26 cellular contexts compared by ENCODE assay signal in genomic region chr22:46906326-46907045, GRCh38.
"Had no signal": no experiment of that assay in that cellular context is flagged by ENCODE, and none has a peak within 500 bp of the region (broad histone marks: within the 10 kb centered on the region; RNA-seq: fewer than 3 reads in every experiment).

No MANE protein-coding gene starts in this region.

- H3K27ac ChIP-seq: colonic mucosa, esophagus muscularis mucosa, left lung, lower lobe of right lung, neutrophil, pancreas, psoas muscle, transverse colon, uterus had no signal

- FAIRE-seq: pancreas had no signal

- DNase-seq: activated CD4-positive, alpha-beta memory T cell treated with anti-CD3 and anti-CD28 coated beads for 36 hours; activated CD4-positive, alpha-beta T cell treated with anti-CD3 and anti-CD28 coated beads, Interleukin-2, amount 10 ng/mL, durations not matched to agents 24 days and 14 days; activated CD4-positive, CD25-positive, alpha-beta regulatory T cell treated with anti-CD3 and anti-CD28 coated beads, Interleukin-2, amount 50 U/mL, for 72 hours; activated T-cell treated with anti-CD3 and anti-CD28 coated beads, Interleukin-2, amount 50 U/mL, for 4 hours; cerebellar nuclear complex; colonic mucosa; effector memory CD4-positive, alpha-beta T cell; foreskin melanocyte; left lung; lower lobe of right lung; mesenchymal stem cell; naive thymus-derived CD8-positive, alpha-beta T cell; pancreas; psoas muscle; stimulated activated CD4-positive, alpha-beta T cell treated with anti-CD3 and anti-CD28 coated beads, Interleukin-1b, Interleukin-23, amount 100 ng/mL, for 48 hours; stimulated activated CD4-positive, alpha-beta T cell treated with anti-CD3 and anti-CD28 coated beads, Interleukin-4, amount 100 ng/mL, for 4 hours; stimulated activated CD8-positive, alpha-beta memory T cell treated with anti-CD3 and anti-CD28 coated beads, Interleukin-4, amount 100 ng/mL, for 48 hours; stimulated activated naive B cell treated with anti-CD40 and anti-IgM and Interleukin-4, amounts not matched to agents 10 μg/mL and 1 μg/mL and 100 μg/mL, for 72 hours; T-helper 2 cell; transverse colon; uterus had no signal

- ATAC-seq: activated naive CD4-positive, alpha-beta T cell treated with anti-CD3 and anti-CD28 coated beads, Interleukin-2, amount 50 U/mL, for 72 hours; activated T-cell treated with anti-CD3 and anti-CD28 coated beads, Interleukin-2, amount 50 U/mL, for 4 hours; activated T-helper 17 cell treated with anti-CD3 and anti-CD28 coated beads, Interleukin-2, amount 50 U/mL, for 72 hours; left lung; lower lobe of right lung; naive thymus-derived CD8-positive, alpha-beta T cell; pancreas; psoas muscle; stimulated activated naive B cell treated with anti-CD40 and anti-IgM and Interleukin-4, amounts not matched to agents 10 μg/mL and 1 μg/mL and 100 μg/mL, for 72 hours had no signal

- H3K9me3 Mint-ChIP-seq: activated CD4-positive, alpha-beta memory T cell treated with anti-CD3 and anti-CD28 coated beads for 36 hours; activated CD4-positive, alpha-beta T cell treated with anti-CD3 and anti-CD28 coated beads, Interleukin-2, amount 10 ng/mL, durations not matched to agents 24 days and 14 days; activated naive CD4-positive, alpha-beta T cell treated with anti-CD3 and anti-CD28 coated beads, Interleukin-2, amount 50 U/mL, for 72 hours; activated T-cell treated with anti-CD3 and anti-CD28 coated beads, Interleukin-2, amount 50 U/mL, for 4 hours; activated T-helper 17 cell treated with anti-CD3 and anti-CD28 coated beads, Interleukin-2, amount 50 U/mL, for 72 hours; naive thymus-derived CD8-positive, alpha-beta T cell; stimulated activated naive B cell treated with anti-CD40 and anti-IgM and Interleukin-4, amounts not matched to agents 10 μg/mL and 1 μg/mL and 100 μg/mL, for 72 hours had no signal

- H3K4me1 ChIP-seq: colonic mucosa, esophagus muscularis mucosa, left lung, lower lobe of right lung, pancreas, psoas muscle, transverse colon, uterus had no signal

- H3K27me3 Mint-ChIP-seq: activated CD4-positive, alpha-beta memory T cell treated with anti-CD3 and anti-CD28 coated beads for 36 hours; activated CD4-positive, alpha-beta T cell treated with anti-CD3 and anti-CD28 coated beads, Interleukin-2, amount 10 ng/mL, durations not matched to agents 24 days and 14 days; activated T-helper 17 cell treated with anti-CD3 and anti-CD28 coated beads, Interleukin-2, amount 50 U/mL, for 72 hours; naive thymus-derived CD8-positive, alpha-beta T cell; stimulated activated naive B cell treated with anti-CD40 and anti-IgM and Interleukin-4, amounts not matched to agents 10 μg/mL and 1 μg/mL and 100 μg/mL, for 72 hours had no signal

- H3K4me2 ChIP-seq: smooth muscle cell had no signal

- H3K36me3 ChIP-seq: colonic mucosa, pancreas, transverse colon, uterus had no signal

- H3K4me3 Mint-ChIP-seq: activated CD4-positive, alpha-beta memory T cell treated with anti-CD3 and anti-CD28 coated beads for 36 hours; activated CD4-positive, alpha-beta T cell treated with anti-CD3 and anti-CD28 coated beads, Interleukin-2, amount 10 ng/mL, durations not matched to agents 24 days and 14 days; activated T-cell treated with anti-CD3 and anti-CD28 coated beads, Interleukin-2, amount 50 U/mL, for 4 hours; activated T-helper 17 cell treated with anti-CD3 and anti-CD28 coated beads, Interleukin-2, amount 50 U/mL, for 72 hours; naive thymus-derived CD8-positive, alpha-beta T cell; stimulated activated naive B cell treated with anti-CD40 and anti-IgM and Interleukin-4, amounts not matched to agents 10 μg/mL and 1 μg/mL and 100 μg/mL, for 72 hours had no signal

- H3K9me3 ChIP-seq: colonic mucosa, esophagus muscularis mucosa, left lung, lower lobe of right lung, neutrophil, pancreas, psoas muscle, transverse colon, uterus had no signal

- H3K27me3 ChIP-seq: colonic mucosa, esophagus muscularis mucosa, left lung, neutrophil, pancreas, transverse colon, uterus had no signal

- H3K4me3 ChIP-seq: colonic mucosa, esophagus muscularis mucosa, left lung, lower lobe of right lung, pancreas, psoas muscle, smooth muscle cell, transverse colon, uterus had no signal

- H3K4me1 Mint-ChIP-seq: activated CD4-positive, alpha-beta T cell treated with anti-CD3 and anti-CD28 coated beads, Interleukin-2, amount 10 ng/mL, durations not matched to agents 24 days and 14 days had no signal

- H3K27ac Mint-ChIP-seq: activated CD4-positive, alpha-beta memory T cell treated with anti-CD3 and anti-CD28 coated beads for 36 hours; activated CD4-positive, alpha-beta T cell treated with anti-CD3 and anti-CD28 coated beads, Interleukin-2, amount 10 ng/mL, durations not matched to agents 24 days and 14 days; activated T-helper 17 cell treated with anti-CD3 and anti-CD28 coated beads, Interleukin-2, amount 50 U/mL, for 72 hours; stimulated activated naive B cell treated with anti-CD40 and anti-IgM and Interleukin-4, amounts not matched to agents 10 μg/mL and 1 μg/mL and 100 μg/mL, for 72 hours had no signal

- H3K36me3 Mint-ChIP-seq: activated naive CD4-positive, alpha-beta T cell treated with anti-CD3 and anti-CD28 coated beads, Interleukin-2, amount 50 U/mL, for 72 hours had no signal
